Comparison of ENCODE assay signal across 8 cellular contexts in the genomic region with DNA sequence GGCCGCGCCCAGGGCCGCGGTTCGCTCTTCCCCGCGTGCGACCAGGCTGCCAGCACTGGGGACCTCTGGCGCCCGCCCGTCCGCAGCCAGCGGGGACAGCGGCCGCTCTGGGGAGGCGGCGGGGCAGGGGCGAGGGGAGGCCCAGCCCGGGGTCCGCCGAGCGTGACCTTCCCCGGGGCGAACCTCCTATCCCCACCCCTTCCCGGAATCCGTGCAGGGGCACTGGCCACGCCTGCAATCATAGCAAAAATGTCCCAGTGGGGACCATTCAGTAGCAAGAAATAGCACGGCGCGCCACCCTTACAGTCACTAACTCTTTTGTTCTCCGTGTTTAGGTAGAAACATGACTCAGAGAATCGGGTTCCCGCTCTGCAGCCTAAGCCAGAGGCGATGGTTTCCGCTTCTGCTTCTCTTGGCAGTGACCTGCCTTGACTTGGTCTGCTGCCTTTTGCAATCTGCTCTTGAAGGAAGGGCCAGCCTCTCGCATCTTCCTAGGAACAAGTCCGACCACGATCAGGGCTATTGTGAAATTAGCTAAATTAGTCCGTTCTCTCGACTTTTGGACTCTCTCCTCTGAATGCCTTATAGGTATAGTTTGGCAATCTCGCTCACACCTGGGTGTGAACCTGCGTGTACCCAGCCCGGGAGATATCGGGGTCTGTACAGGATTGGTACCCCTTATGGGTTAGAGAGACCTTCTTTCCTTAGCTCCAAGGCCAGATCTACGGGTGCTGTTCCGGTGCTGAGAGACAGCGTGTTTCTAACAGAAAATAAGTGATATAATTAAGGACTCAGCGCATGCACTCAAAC.
DNase-seq lines count a peak whose midpoint lies in the region; ATAC-seq, FAIRE-seq and TF ChIP-seq lines count a peak whose summit lies in the region.

No MANE protein-coding gene starts in this region.

- H2AFZ ChIP-seq in neural progenitor cell (replicated peaks), result peak overlapping the region; percentile 59

- no peak overlapping the region for H3K27ac ChIP-seq in neural progenitor cell

- no peaks in the 10 kb centered on the region for H3K9me3 ChIP-seq in neural progenitor cell (ENCODE audit: low read depth)

- no peaks in the 10 kb centered on the region for H3K36me3 ChIP-seq in neural progenitor cell

- no peak overlapping the region for H3K9ac ChIP-seq in neural progenitor cell

- H3K27ac Mint-ChIP-seq in neural progenitor cell, result no peak overlapping the region

- ATAC-seq in HG03439 (IDR thresholded peaks at IDR 0.05; ENCODE audit: unreplicated experiment), result peak; percentile 55

- no peaks in the 10 kb centered on the region for H3K4me1 Mint-ChIP-seq in neural progenitor cell

- no peaks in the 10 kb centered on the region for H3K79me2 ChIP-seq in neural progenitor cell (ENCODE audit: low read depth)

- no peak for FAIRE-seq in urothelium cell line (lab: Jason Lieb, UNC)

- H3K4me3 Mint-ChIP-seq in neural progenitor cell, result no peak overlapping the region

- H3K4me1 ChIP-seq in neural progenitor cell, result no peaks in the 10 kb centered on the region

- H3K27me3 Mint-ChIP-seq in neural progenitor cell (ENCODE audit: insufficient read depth, low read depth), result no peaks in the 10 kb centered on the region

- H3K36me3 Mint-ChIP-seq in neural progenitor cell, result no peaks in the 10 kb centered on the region

- TF ChIP-seq CTCF in fibroblast of mammary gland (conservative IDR thresholded peaks at IDR 0.05; ENCODE audit: control insufficient read depth, insufficient read depth, low read depth, low read length) (no peak), neural progenitor cell (IDR thresholded peaks at IDR 0.05) (no peak)

- H3K27me3 ChIP-seq in neural progenitor cell, result peaks cover 41% of the 10 kb centered on the region

- no peaks in the 10 kb centered on the region for H3K9me3 Mint-ChIP-seq in neural progenitor cell

- no peak overlapping the region for H3K4me3 ChIP-seq in fibroblast of mammary gland (ENCODE audit: control insufficient read depth, low read depth, low read length)
- H3K4me3 ChIP-seq in neural progenitor cell, result peak overlapping the region; percentile 51

- DNase-seq in activated naive CD4-positive, alpha-beta T cell treated with Interleukin-2 at 50 U/mL for 16 hours, result peak; percentile 6
- DNase-seq in activated naive CD4-positive, alpha-beta T cell (lab: John Stamatoyannopoulos, UW), result no peak
- peak; percentile 32 for DNase-seq in activated CD4-positive, CD25-positive, alpha-beta regulatory T cell treated with anti-CD3 and anti-CD28 coated beads, Interleukin-2, amount 50 U/mL, for 72 hours
- peak; percentile 42 for DNase-seq in fibroblast of mammary gland (ENCODE audit: low read depth)
- peak; percentile 58 for DNase-seq in neural progenitor cell (ENCODE audit: low spot score)
- DNase-seq in urothelium cell line (ENCODE audit: low spot score), result peak; percentile 55
- DNase-seq in COR-L47 (lab: John Stamatoyannopoulos, UW), result no peak

- no peaks in the 10 kb centered on the region for H3F3A ChIP-seq in neural progenitor cell (ENCODE audit: low read depth)

- peak overlapping the region; percentile 82 for H3K4me2 ChIP-seq in neural progenitor cell

- no peaks in the 10 kb centered on the region for H4K20me1 ChIP-seq in neural progenitor cell (ENCODE audit: low read depth)

Comparison
In these comparisons a context has a peak if more than half of its experiments do, and no peak if none do; other contexts are left out.
1. DNase-seq: peak in activated naive CD4-positive, alpha-beta T cell treated with Interleukin-2 at 50 U/mL for 16 hours (single experiment), activated CD4-positive, CD25-positive, alpha-beta regulatory T cell treated with anti-CD3 and anti-CD28 coated beads, Interleukin-2, amount 50 U/mL, for 72 hours (single experiment), fibroblast of mammary gland (single experiment), neural progenitor cell (single experiment) and urothelium cell line (single experiment); none in activated naive CD4-positive, alpha-beta T cell (0 of 4) and COR-L47 (single experiment).